ENCODE assay signal across 16 cellular contexts in genomic region chr10:75107756-75108683, GRCh38. TPM values are rescaled to one million over a fixed set of nuclear protein-coding genes. Genes with fewer than 3 reads are reported as not detected.
DNase-seq lines count a peak whose midpoint lies in the region; ATAC-seq and TF ChIP-seq lines count a peak whose summit lies in the region.
"Had no signal": no experiment of that assay in that cellular context is flagged by ENCODE, and none has a peak within 500 bp of the region (broad histone marks: within the 10 kb centered on the region; RNA-seq: fewer than 3 reads in every experiment).

No MANE protein-coding gene starts in this region.

- dilution Hi-C loops in mammary epithelial cell (cut with HindIII; ENCODE audit: low sequenced_read_pairs): no loop called here

- no peaks in the 10 kb centered on the region for H3K9me3 Mint-ChIP-seq in nephron progenitor cell
- H3K9me3 Mint-ChIP-seq: activated CD4-positive, alpha-beta memory T cell treated with anti-CD3 and anti-CD28 coated beads for 36 hours; effector memory CD8-positive, alpha-beta T cell had no signal

- H3K4me3 ChIP-seq in left ventricle myocardium inferior (no peak overlapping the region), mammary epithelial cell (replicated peaks in 1 of 3; ENCODE audit: insufficient read depth in 1 of 3, low read depth in 2 of 3, low read length in 3 of 3) (no peak overlapping the region), upper lobe of left lung (no peak overlapping the region), OCI-LY7 (ENCODE audit: low read depth, low read length, poor library complexity, severe bottlenecking) (no peak overlapping the region), left lung (no peak overlapping the region)
- H3K4me3 ChIP-seq: transverse colon had no signal

- CTCF ChIA-PET in mammary epithelial cell (lab: Charles Lee; ENCODE audit: low non-redundant PET): no interaction called here
- CTCF ChIA-PET in OCI-LY7 (lab: Charles Lee; ENCODE audit: unreplicated experiment): no interaction called here

- H3K27me3 Mint-ChIP-seq in nephron progenitor cell (ENCODE audit: low read depth, poor library complexity): peaks cover 4% of the 10 kb centered on the region
- H3K27me3 Mint-ChIP-seq: activated CD4-positive, alpha-beta memory T cell treated with anti-CD3 and anti-CD28 coated beads for 36 hours; effector memory CD8-positive, alpha-beta T cell had no signal

- no peak overlapping the region for H3K9ac ChIP-seq in mammary epithelial cell (ENCODE audit: insufficient read depth, low read length)

- TF ChIP-seq CTCF in left ventricle myocardium inferior (IDR thresholded peaks at IDR 0.05; ENCODE audit: borderline replicate concordance) (no peak), mammary epithelial cell (conservative IDR thresholded peaks at IDR 0.05 in 1 of 2, IDR thresholded peaks at IDR 0.05 in 1 of 2; ENCODE audit: extremely low read depth in 1 of 2, insufficient read depth in 1 of 2, low read depth in 1 of 2, low read length in 2 of 2) (no peak), nephron progenitor cell (IDR thresholded peaks at IDR 0.05) (no peak), upper lobe of left lung (IDR thresholded peaks at IDR 0.05) (no peak), OCI-LY7 (conservative IDR thresholded peaks at IDR 0.05; ENCODE audit: low read length) (no peak), left lung (IDR thresholded peaks at IDR 0.05) (no peak)

- in situ Hi-C loops in mammary epithelial cell (cut with MboI; ENCODE audit: low sequenced_read_pairs in 2 of 2): loop anchor here in 1 of 2 donors (10.0 kb wide), 1 partner anchor 843 kb away; no protein-coding TSS in a partner anchor

- H3K27ac ChIP-seq in left ventricle myocardium inferior (replicated peaks) (peak overlapping the region; percentile 96), mammary epithelial cell (ENCODE audit: insufficient read depth, low read depth, low read length) (peak overlapping the region; percentile 29), upper lobe of left lung (peak overlapping the region in 2 of 4 donors; percentile 39 to 53), OCI-LY7 (ENCODE audit: low read depth, low read length, poor library complexity, severe bottlenecking) (no peak overlapping the region), left lung (peak overlapping the region in 1 of 2 donors; percentile 74)
- H3K27ac ChIP-seq: transverse colon had no signal

- H3K27me3 ChIP-seq in left ventricle myocardium inferior (ENCODE audit: low read depth) (no peaks in the 10 kb centered on the region), mammary epithelial cell (ENCODE audit: insufficient read depth, low read length) (no peaks in the 10 kb centered on the region), upper lobe of left lung (no peaks in the 10 kb centered on the region), left lung (no peaks in the 10 kb centered on the region)
- H3K27me3 ChIP-seq: transverse colon had no signal

- ATAC-seq in upper lobe of left lung (ENCODE audit: low FRiP score in 2 of 2): no peak
- no peak for ATAC-seq in left lung
- ATAC-seq: effector memory CD8-positive, alpha-beta T cell; left colon had no signal

- no peak for TF ChIP-seq EP300 in upper lobe of left lung (IDR thresholded peaks at IDR 0.05)

- H3K36me3 Mint-ChIP-seq in nephron progenitor cell (ENCODE audit: low read depth): no peaks in the 10 kb centered on the region
- H3K36me3 Mint-ChIP-seq: activated CD4-positive, alpha-beta memory T cell treated with anti-CD3 and anti-CD28 coated beads for 36 hours had no signal

- no TSS peak for BruUV-seq in mammary epithelial cell (replicated peaks; lab: Mats Ljungman, UMichigan)
- no TSS peak for BruUV-seq in OCI-LY7 (replicated peaks; lab: Mats Ljungman, UMichigan)

- no peak for TF ChIP-seq POLR2A in upper lobe of left lung (IDR thresholded peaks at IDR 0.05)

- H3K4me1 ChIP-seq in left ventricle myocardium inferior: peaks cover 49% of the 10 kb centered on the region
- peaks cover 38% of the 10 kb centered on the region for H3K4me1 ChIP-seq in mammary epithelial cell (ENCODE audit: insufficient read depth, low read length)
- H3K4me1 ChIP-seq in upper lobe of left lung: peaks cover 7 to 15% (median 10%) of the 10 kb centered on the region in 4 donors
- H3K4me1 ChIP-seq in OCI-LY7 (ENCODE audit: insufficient read depth, low read length, poor library complexity, severe bottlenecking): peaks cover 15% of the 10 kb centered on the region
- H3K4me1 ChIP-seq in left lung: peaks cover 0 to 36% of the 10 kb centered on the region in 2 donors

- H2AFZ ChIP-seq in mammary epithelial cell (ENCODE audit: low read depth, low read length) (peak overlapping the region; percentile 76), OCI-LY7 (ENCODE audit: low read length) (no peak overlapping the region)

- no peaks in the 10 kb centered on the region for H4K20me1 ChIP-seq in mammary epithelial cell (ENCODE audit: insufficient read depth, low read length)
- no peaks in the 10 kb centered on the region; the same call in 1 of the 2 replicates for H4K20me1 ChIP-seq in OCI-LY7 (ENCODE audit: insufficient read depth, low read length)

- no peaks in the 10 kb centered on the region for H3K36me3 ChIP-seq in left ventricle myocardium inferior
- no peaks in the 10 kb centered on the region for H3K36me3 ChIP-seq in mammary epithelial cell (ENCODE audit: insufficient read depth, low read length)
- no peaks in the 10 kb centered on the region for H3K36me3 ChIP-seq in upper lobe of left lung
- no peaks in the 10 kb centered on the region for H3K36me3 ChIP-seq in OCI-LY7 (ENCODE audit: insufficient read depth, low read length)
- no peaks in the 10 kb centered on the region for H3K36me3 ChIP-seq in left lung
- H3K36me3 ChIP-seq: transverse colon had no signal

- no peaks in the 10 kb centered on the region for H3K9me2 ChIP-seq in OCI-LY7 (ENCODE audit: insufficient read depth, low read length)

- DNase-seq in left ventricle myocardium inferior (no peak), cardiac septum (ENCODE audit: low spot score) (no peak), mammary epithelial cell (peak; percentile 83), nephron progenitor cell (no peak), upper lobe of left lung (peak; percentile 20 to 47), activated T-cell treated with anti-CD3 and anti-CD28 coated beads for 4 hours (no peak), OCI-LY7 (ENCODE audit: low spot score) (no peak), left lung (no peak)
- DNase-seq: activated CD4-positive, alpha-beta memory T cell treated with anti-CD3 and anti-CD28 coated beads for 36 hours; activated gamma-delta T cell treated with Interleukin-2 at 50 U/mL for 16 hours; DMS 273 treated with DMSO at 0.1 percent for 48 hours; effector memory CD8-positive, alpha-beta T cell; NCI-H774; RPMI8226 had no signal

- H3K9me3 ChIP-seq in left ventricle myocardium inferior (replicated peaks) (no peaks in the 10 kb centered on the region), mammary epithelial cell (replicated peaks; ENCODE audit: insufficient read depth, low read length) (no peaks in the 10 kb centered on the region), upper lobe of left lung (no peaks in the 10 kb centered on the region), OCI-LY7 (ENCODE audit: low read length) (no peaks in the 10 kb centered on the region), left lung (no peaks in the 10 kb centered on the region)
- H3K9me3 ChIP-seq: transverse colon had no signal

- 73% methylated on average over 20 of the region's 25 CpGs for WGBS in mammary epithelial cell (ENCODE audit: low coverage, missing lambda C conversion rate)
- WGBS in upper lobe of left lung, 2 donors: 85% methylated on average over 16 to 25 of the region's 25 CpGs

- intact Hi-C loops in left ventricle myocardium inferior (cut with micrococcal nuclease): no loop called here
- intact Hi-C loops in cardiac septum (cut with DNase I): no loop called here
- intact Hi-C loops in mammary epithelial cell (cut with micrococcal nuclease): loop anchor here (2.0 to 10.0 kb wide), 2 partner anchors 281 to 353 kb away; partner anchors contain the start of gene KAT6B
- intact Hi-C loops in OCI-LY7 (cut with micrococcal nuclease; ENCODE audit: unreplicated experiment): no loop called here
- intact Hi-C loops in left lung (cut with DNase I): loop anchor here in 1 of 2 donors (10.0 kb wide), 1 partner anchor 127 kb away; the partner anchor contains the start of gene COMTD1

- H3K79me2 ChIP-seq in mammary epithelial cell (ENCODE audit: insufficient read depth, low read length) (peaks cover 13% of the 10 kb centered on the region), OCI-LY7 (ENCODE audit: insufficient read depth, low read depth, low read length) (peaks cover 10% of the 10 kb centered on the region)

- H3K27ac Mint-ChIP-seq in nephron progenitor cell: peak overlapping the region; percentile 87
- H3K27ac Mint-ChIP-seq: activated CD4-positive, alpha-beta memory T cell treated with anti-CD3 and anti-CD28 coated beads for 36 hours; effector memory CD8-positive, alpha-beta T cell had no signal

- peak overlapping the region; percentile 40 for H3K4me2 ChIP-seq in mammary epithelial cell (ENCODE audit: insufficient read depth, low read depth, low read length)
- no peak overlapping the region for H3K4me2 ChIP-seq in OCI-LY7 (ENCODE audit: low read length)

- POLR2A ChIA-PET in OCI-LY7 (lab: Charles Lee): interaction anchor here (1.1 kb wide), 1 partner anchor 105 kb away, joined by 3 read pairs; no protein-coding TSS in a partner anchor

- no peak overlapping the region for H3K4me3 Mint-ChIP-seq in nephron progenitor cell
- H3K4me3 Mint-ChIP-seq: activated CD4-positive, alpha-beta memory T cell treated with anti-CD3 and anti-CD28 coated beads for 36 hours; effector memory CD8-positive, alpha-beta T cell had no signal

- peaks cover 44% of the 10 kb centered on the region for H3K4me1 Mint-ChIP-seq in nephron progenitor cell

RNA-seq across cellular contexts. Expression of gene SAMD8, which starts 3.4 kb away (rescaled TPM):
- 24.6 TPM for total RNA-seq in left ventricle myocardium inferior
- 25.7 TPM for total RNA-seq in cardiac septum
- 10 to 100 TPM; 30.1 to 39.5 TPM for total RNA-seq in mammary epithelial cell
- polyA plus RNA-seq in mammary epithelial cell: 12.6 TPM
- 57.1 TPM for polyA minus RNA-seq in mammary epithelial cell
- 10 to 100 TPM in 5 of 6 donors, 1 to 10 TPM in 1; 8.4 to 36.2 (median 18.0) TPM for total RNA-seq in upper lobe of left lung
- 8.3 and 8.8 TPM in 2 replicates for total RNA-seq in OCI-LY7 (2014; rRNA removed; shearing (Covaris generic))
- 16.7 and 18.9 TPM in 2 replicates for total RNA-seq in OCI-LY7 (2022)
- total RNA-seq in left lung: 10 to 100 TPM; 18.7 to 22.4 TPM

Comparison
In these comparisons a context has a peak if more than half of its experiments do, and no peak if none do; other contexts are left out.
1. DNase-seq: peak in mammary epithelial cell (single experiment) and upper lobe of left lung (2 of 2); none in left ventricle myocardium inferior (single experiment), cardiac septum (single experiment), nephron progenitor cell (single experiment), activated T-cell treated with anti-CD3 and anti-CD28 coated beads for 4 hours (single experiment), OCI-LY7 (single experiment) and left lung (0 of 2).